In genomic region chr3:189602471-189602870, GRCh38 we compare ENCODE assay signal across 25 cellular contexts. TPM values are rescaled to one million over a fixed set of nuclear protein-coding genes. Genes with fewer than 3 reads are reported as not detected.
DNase-seq lines count a peak whose midpoint lies in the region; ATAC-seq and TF ChIP-seq lines count a peak whose summit lies in the region.
"Had no signal": no experiment of that assay in that cellular context is flagged by ENCODE, and none has a peak within 500 bp of the region (broad histone marks: within the 10 kb centered on the region; RNA-seq: fewer than 3 reads in every experiment).

No MANE protein-coding gene starts in this region.

- H3K36me3 Mint-ChIP-seq in HFFc6 (ENCODE audit: low read depth) = no peaks in the 10 kb centered on the region
- H3K36me3 Mint-ChIP-seq: CD8-positive, alpha-beta T cell had no signal

- H3K27me3 Mint-ChIP-seq in HFFc6 (ENCODE audit: insufficient read depth) = no peaks in the 10 kb centered on the region; the same call in none of the 2 replicates
- H3K27me3 Mint-ChIP-seq: B cell had no signal

- H3K27ac Mint-ChIP-seq in HFFc6 = no peak overlapping the region
- H3K27ac Mint-ChIP-seq: B cell; CD8-positive, alpha-beta T cell; H9; T-helper 2 cell treated with Interferon-gamma antibody and Interleukin-4, amounts not matched to agents 5 μg/mL and 100 μg/mL, for 36 hours had no signal

- peak; percentile 17 for DNase-seq in DMS 273 (lab: John Stamatoyannopoulos, UW; ENCODE audit: unreplicated experiment)
- DNase-seq in DMS 273 treated with DMSO at 0.1 percent for 48 hours (lab: John Stamatoyannopoulos, UW) = no peak
- DNase-seq in NCI-H1436 (lab: John Stamatoyannopoulos, UW) = peak; percentile 74
- peak; percentile 21 to 63 for DNase-seq in NCI-H2081 (lab: John Stamatoyannopoulos, UW)
- DNase-seq in NCI-H69 (lab: John Stamatoyannopoulos, UW) = peak; percentile 95
- no peak for DNase-seq in HFFc6
- DNase-seq in epidermal melanocyte (ENCODE audit: insufficient read length, low spot score) = no peak
- DNase-seq: Caco-2; CD8-positive, alpha-beta T cell; DMS153; DND-41; GM23248; H9; NCI-H1048; NCI-H2029 treated with DMSO at 0.1 percent for 48 hours; NCI-H2227 treated with DMSO at 0.1 percent for 48 hours; NCI-H748 treated with DMSO at 0.1 percent for 48 hours; SHP77 treated with DMSO at 0.1 percent for 48 hours; T-helper 1 cell had no signal

- H3K4me3 Mint-ChIP-seq in HFFc6 = no peak overlapping the region
- H3K4me3 Mint-ChIP-seq: B cell; CD8-positive, alpha-beta T cell; H9; T-helper 2 cell treated with Interferon-gamma antibody and Interleukin-4, amounts not matched to agents 5 μg/mL and 100 μg/mL, for 36 hours had no signal

- H3K4me1 Mint-ChIP-seq in HFFc6 (ENCODE audit: low read depth) = no peaks in the 10 kb centered on the region
- H3K4me1 Mint-ChIP-seq: B cell, H9 had no signal

- no peak for ATAC-seq in HG02623 (IDR thresholded peaks at IDR 0.05; ENCODE audit: unreplicated experiment)
- ATAC-seq: CD8-positive, alpha-beta T cell; Panc1 had no signal

- H3K9me3 Mint-ChIP-seq in HFFc6 = peaks cover 13% of the 10 kb centered on the region
- H3K9me3 Mint-ChIP-seq: H9 had no signal

- no peak for TF ChIP-seq CTCF in HFFc6 (IDR thresholded peaks at IDR 0.05)

RNA-seq across cellular contexts. Expression of gene TP63, which starts 28.7 kb away (rescaled TPM):
- not detected for total RNA-seq in HFFc6 (2021; fragmentation: NEBNext Ultra II Directional; extraction: Animal tissue kit (Norgen Biotek cat#: 25700))
- total RNA-seq: CD8-positive, alpha-beta T cell; GM23248; H9; HT-29; NCI-H460 had no signal

Comparison
In these comparisons a context has a peak if more than half of its experiments do, and no peak if none do; other contexts are left out.
1. DNase-seq: peak in DMS 273 (single experiment), NCI-H1436 (single experiment), NCI-H2081 (2 of 2) and NCI-H69 (single experiment); none in DMS 273 treated with DMSO at 0.1 percent for 48 hours (single experiment), HFFc6 (single experiment) and epidermal melanocyte (single experiment).